3 cellular contexts compared by ENCODE assay signal in the genomic region with DNA sequence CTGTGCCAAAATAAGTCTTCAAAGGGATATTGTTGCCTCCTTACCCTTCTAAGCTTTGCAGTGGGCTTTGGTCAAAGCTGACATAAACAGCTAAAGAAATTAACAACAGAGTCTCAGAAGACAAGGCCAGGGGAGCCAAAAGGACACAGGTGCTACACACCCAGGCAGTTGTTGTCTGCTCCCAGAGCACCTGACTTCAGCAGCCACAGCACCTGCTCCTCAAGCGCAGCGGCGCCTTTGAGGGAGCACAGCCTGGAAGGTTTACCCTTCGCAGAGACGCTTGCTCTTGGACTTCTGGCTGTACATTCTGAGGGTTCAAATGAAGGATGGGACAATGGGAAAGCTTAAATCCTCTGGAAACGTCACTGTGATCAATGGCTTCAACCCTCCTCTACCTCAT.
A peak's percentile ranks its signal among the peaks of the same experiment; 100 is the strongest.
TF ChIP-seq lines count a peak whose summit lies in the region.

No MANE protein-coding gene starts in this region.

TF ChIP-seq in A549, 52 proteins besides CTCF, POLR2A, EP300 and RAD21:
- no peak for TF ChIP-seq FOXS1 (CRISPR knock-in tag; IDR thresholded peaks at IDR 0.05)
- no peak for TF ChIP-seq RCOR1 (IDR thresholded peaks at IDR 0.05; ENCODE audit: low read depth, low read length)
- no peak for TF ChIP-seq ATOH8 (CRISPR knock-in tag; IDR thresholded peaks at IDR 0.05; ENCODE audit: low read depth)
- TF ChIP-seq TFCP2L1 (CRISPR knock-in tag; IDR thresholded peaks at IDR 0.05), result no peak
- no peak for TF ChIP-seq RNF2 (IDR thresholded peaks at IDR 0.05; ENCODE audit: borderline replicate concordance, low read depth)
- TF ChIP-seq ZSCAN20 (CRISPR knock-in tag; IDR thresholded peaks at IDR 0.05), result no peak
- no peak for TF ChIP-seq HMGXB4 (CRISPR knock-in tag; IDR thresholded peaks at IDR 0.05; ENCODE audit: borderline replicate concordance)
- no peak for TF ChIP-seq JUN (IDR thresholded peaks at IDR 0.05)

TF ChIP-seq in IMR-90, 13 proteins besides CTCF, POLR2A, EP300 and RAD21:
- TF ChIP-seq MAFK (IDR thresholded peaks at IDR 0.05; ENCODE audit: low read depth, low read length) (no peak), MAZ (IDR thresholded peaks at IDR 0.05; ENCODE audit: borderline replicate concordance, low read depth, low read length) (no peak), SMC3 (IDR thresholded peaks at IDR 0.05; ENCODE audit: low read depth, low read length) (no peak), CEBPB (IDR thresholded peaks at IDR 0.05; ENCODE audit: low read depth, low read length) (no peak), CHD1 (IDR thresholded peaks at IDR 0.05; ENCODE audit: low read depth, low read length) (no peak), NFE2L2 (IDR thresholded peaks at IDR 0.05; ENCODE audit: low read depth, low read length) (no peak), BHLHE40 (IDR thresholded peaks at IDR 0.05; ENCODE audit: low read depth, low read length) (no peak), MXI1 (IDR thresholded peaks at IDR 0.05; ENCODE audit: borderline replicate concordance, low read depth, low read length) (no peak), RCOR1 (IDR thresholded peaks at IDR 0.05; ENCODE audit: insufficient replicate concordance, low read length) (no peak), RFX5 (IDR thresholded peaks at IDR 0.05; ENCODE audit: low read depth, low read length) (no peak), FOS (IDR thresholded peaks at IDR 0.05; ENCODE audit: low read depth, low read length) (no peak)
- TF ChIP-seq, protein P1, sequence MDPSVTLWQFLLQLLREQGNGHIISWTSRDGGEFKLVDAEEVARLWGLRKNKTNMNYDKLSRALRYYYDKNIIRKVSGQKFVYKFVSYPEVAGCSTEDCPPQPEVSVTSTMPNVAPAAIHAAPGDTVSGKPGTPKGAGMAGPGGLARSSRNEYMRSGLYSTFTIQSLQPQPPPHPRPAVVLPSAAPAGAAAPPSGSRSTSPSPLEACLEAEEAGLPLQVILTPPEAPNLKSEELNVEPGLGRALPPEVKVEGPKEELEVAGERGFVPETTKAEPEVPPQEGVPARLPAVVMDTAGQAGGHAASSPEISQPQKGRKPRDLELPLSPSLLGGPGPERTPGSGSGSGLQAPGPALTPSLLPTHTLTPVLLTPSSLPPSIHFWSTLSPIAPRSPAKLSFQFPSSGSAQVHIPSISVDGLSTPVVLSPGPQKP (IDR thresholded peaks at IDR 0.05; ENCODE audit: borderline replicate concordance, low read depth, low read length), result no peak
- TF ChIP-seq, protein P2, sequence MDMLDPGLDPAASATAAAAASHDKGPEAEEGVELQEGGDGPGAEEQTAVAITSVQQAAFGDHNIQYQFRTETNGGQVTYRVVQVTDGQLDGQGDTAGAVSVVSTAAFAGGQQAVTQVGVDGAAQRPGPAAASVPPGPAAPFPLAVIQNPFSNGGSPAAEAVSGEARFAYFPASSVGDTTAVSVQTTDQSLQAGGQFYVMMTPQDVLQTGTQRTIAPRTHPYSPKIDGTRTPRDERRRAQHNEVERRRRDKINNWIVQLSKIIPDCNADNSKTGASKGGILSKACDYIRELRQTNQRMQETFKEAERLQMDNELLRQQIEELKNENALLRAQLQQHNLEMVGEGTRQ (IDR thresholded peaks at IDR 0.05; ENCODE audit: low read depth, low read length), result no peak

TF ChIP-seq in HepG2, 621 proteins besides CTCF, POLR2A, EP300 and RAD21 (continues in another document):
- TF ChIP-seq, protein P3, sequence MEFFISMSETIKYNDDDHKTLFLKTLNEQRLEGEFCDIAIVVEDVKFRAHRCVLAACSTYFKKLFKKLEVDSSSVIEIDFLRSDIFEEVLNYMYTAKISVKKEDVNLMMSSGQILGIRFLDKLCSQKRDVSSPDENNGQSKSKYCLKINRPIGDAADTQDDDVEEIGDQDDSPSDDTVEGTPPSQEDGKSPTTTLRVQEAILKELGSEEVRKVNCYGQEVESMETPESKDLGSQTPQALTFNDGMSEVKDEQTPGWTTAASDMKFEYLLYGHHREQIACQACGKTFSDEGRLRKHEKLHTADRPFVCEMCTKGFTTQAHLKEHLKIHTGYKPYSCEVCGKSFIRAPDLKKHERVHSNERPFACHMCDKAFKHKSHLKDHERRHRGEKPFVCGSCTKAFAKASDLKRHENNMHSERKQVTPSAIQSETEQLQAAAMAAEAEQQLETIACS (CRISPR knock-in tag; IDR thresholded peaks at IDR 0.05), result no peak
- TF ChIP-seq ZSCAN29 (CRISPR knock-in tag; conservative IDR thresholded peaks at IDR 0.05) (peak; percentile 66; the same call in 1 of the 2 replicates), ZNF331 (CRISPR knock-in tag; IDR thresholded peaks at IDR 0.05) (0 out of 2 replicates have a peak, but pooled peaks have one; percentile 37), ZNF597 (CRISPR knock-in tag; IDR thresholded peaks at IDR 0.05) (no peak), ZNF12 (CRISPR knock-in tag; IDR thresholded peaks at IDR 0.05) (no peak), ZNF354B (CRISPR knock-in tag; IDR thresholded peaks at IDR 0.05) (no peak), MED13 (CRISPR knock-in tag; IDR thresholded peaks at IDR 0.05) (no peak), ZNF160 (CRISPR knock-in tag; IDR thresholded peaks at IDR 0.05) (peak; percentile 49; the same call in 1 of the 2 replicates), GLI4 (CRISPR knock-in tag; IDR thresholded peaks at IDR 0.05; ENCODE audit: borderline replicate concordance) (peak; percentile 70; the same call in 1 of the 2 replicates), ZFY (CRISPR knock-in tag; IDR thresholded peaks at IDR 0.05) (0 out of 2 replicates have a peak, but pooled peaks have one; percentile 13), PCBP1 (IDR thresholded peaks at IDR 0.05; ENCODE audit: borderline replicate concordance, low read depth, low read length) (no peak), BRCA1 (CRISPR knock-in tag; IDR thresholded peaks at IDR 0.05) (no peak), NR2C2 (CRISPR knock-in tag; IDR thresholded peaks at IDR 0.05; ENCODE audit: borderline replicate concordance) (0 out of 2 replicates have a peak, but pooled peaks have one; percentile 11), TP53 (CRISPR knock-in tag; conservative IDR thresholded peaks at IDR 0.05) (no peak), ZBTB38 (CRISPR knock-in tag; IDR thresholded peaks at IDR 0.05) (peak; percentile 92), KLF15 (CRISPR knock-in tag; IDR thresholded peaks at IDR 0.05; ENCODE audit: borderline replicate concordance) (no peak), FUBP1 (CRISPR knock-in tag; IDR thresholded peaks at IDR 0.05; ENCODE audit: borderline replicate concordance) (no peak), ZNF263 (CRISPR knock-in tag; IDR thresholded peaks at IDR 0.05) (peak; percentile 80), GTF3A (CRISPR knock-in tag; conservative IDR thresholded peaks at IDR 0.05) (0 out of 2 replicates have a peak, but pooled peaks have one; percentile 31), PHF8 (CRISPR knock-in tag; IDR thresholded peaks at IDR 0.05) (no peak), ZNF543 (CRISPR knock-in tag; IDR thresholded peaks at IDR 0.05) (no peak), HNRNPK (IDR thresholded peaks at IDR 0.05; ENCODE audit: low read depth, low read length, poor library complexity, severe bottlenecking) (no peak), ZNF616 (CRISPR knock-in tag; IDR thresholded peaks at IDR 0.05; ENCODE audit: low read depth) (no peak)
- TF ChIP-seq, protein P4, sequence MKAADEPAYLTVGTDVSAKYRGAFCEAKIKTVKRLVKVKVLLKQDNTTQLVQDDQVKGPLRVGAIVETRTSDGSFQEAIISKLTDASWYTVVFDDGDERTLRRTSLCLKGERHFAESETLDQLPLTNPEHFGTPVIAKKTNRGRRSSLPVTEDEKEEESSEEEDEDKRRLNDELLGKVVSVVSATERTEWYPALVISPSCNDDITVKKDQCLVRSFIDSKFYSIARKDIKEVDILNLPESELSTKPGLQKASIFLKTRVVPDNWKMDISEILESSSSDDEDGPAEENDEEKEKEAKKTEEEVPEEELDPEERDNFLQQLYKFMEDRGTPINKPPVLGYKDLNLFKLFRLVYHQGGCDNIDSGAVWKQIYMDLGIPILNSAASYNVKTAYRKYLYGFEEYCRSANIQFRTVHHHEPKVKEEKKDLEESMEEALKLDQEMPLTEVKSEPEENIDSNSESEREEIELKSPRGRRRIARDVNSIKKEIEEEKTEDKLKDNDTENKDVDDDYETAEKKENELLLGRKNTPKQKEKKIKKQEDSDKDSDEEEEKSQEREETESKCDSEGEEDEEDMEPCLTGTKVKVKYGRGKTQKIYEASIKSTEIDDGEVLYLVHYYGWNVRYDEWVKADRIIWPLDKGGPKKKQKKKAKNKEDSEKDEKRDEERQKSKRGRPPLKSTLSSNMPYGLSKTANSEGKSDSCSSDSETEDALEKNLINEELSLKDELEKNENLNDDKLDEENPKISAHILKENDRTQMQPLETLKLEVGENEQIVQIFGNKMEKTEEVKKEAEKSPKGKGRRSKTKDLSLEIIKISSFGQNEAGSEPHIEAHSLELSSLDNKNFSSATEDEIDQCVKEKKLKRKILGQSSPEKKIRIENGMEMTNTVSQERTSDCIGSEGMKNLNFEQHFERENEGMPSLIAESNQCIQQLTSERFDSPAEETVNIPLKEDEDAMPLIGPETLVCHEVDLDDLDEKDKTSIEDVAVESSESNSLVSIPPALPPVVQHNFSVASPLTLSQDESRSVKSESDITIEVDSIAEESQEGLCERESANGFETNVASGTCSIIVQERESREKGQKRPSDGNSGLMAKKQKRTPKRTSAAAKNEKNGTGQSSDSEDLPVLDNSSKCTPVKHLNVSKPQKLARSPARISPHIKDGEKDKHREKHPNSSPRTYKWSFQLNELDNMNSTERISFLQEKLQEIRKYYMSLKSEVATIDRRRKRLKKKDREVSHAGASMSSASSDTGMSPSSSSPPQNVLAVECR (CRISPR knock-in tag; IDR thresholded peaks at IDR 0.05; ENCODE audit: borderline replicate concordance), result no peak
- TF ChIP-seq, protein P5, sequence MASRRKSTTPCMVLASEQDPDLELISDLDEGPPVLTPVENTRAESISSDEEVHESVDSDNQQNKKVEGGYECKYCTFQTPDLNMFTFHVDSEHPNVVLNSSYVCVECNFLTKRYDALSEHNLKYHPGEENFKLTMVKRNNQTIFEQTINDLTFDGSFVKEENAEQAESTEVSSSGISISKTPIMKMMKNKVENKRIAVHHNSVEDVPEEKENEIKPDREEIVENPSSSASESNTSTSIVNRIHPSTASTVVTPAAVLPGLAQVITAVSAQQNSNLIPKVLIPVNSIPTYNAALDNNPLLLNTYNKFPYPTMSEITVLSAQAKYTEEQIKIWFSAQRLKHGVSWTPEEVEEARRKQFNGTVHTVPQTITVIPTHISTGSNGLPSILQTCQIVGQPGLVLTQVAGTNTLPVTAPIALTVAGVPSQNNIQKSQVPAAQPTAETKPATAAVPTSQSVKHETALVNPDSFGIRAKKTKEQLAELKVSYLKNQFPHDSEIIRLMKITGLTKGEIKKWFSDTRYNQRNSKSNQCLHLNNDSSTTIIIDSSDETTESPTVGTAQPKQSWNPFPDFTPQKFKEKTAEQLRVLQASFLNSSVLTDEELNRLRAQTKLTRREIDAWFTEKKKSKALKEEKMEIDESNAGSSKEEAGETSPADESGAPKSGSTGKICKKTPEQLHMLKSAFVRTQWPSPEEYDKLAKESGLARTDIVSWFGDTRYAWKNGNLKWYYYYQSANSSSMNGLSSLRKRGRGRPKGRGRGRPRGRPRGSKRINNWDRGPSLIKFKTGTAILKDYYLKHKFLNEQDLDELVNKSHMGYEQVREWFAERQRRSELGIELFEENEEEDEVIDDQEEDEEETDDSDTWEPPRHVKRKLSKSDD (CRISPR knock-in tag; IDR thresholded peaks at IDR 0.05; ENCODE audit: low read depth), result 0 out of 2 replicates have a peak, but pooled peaks have one; percentile 21
- TF ChIP-seq, protein P6, sequence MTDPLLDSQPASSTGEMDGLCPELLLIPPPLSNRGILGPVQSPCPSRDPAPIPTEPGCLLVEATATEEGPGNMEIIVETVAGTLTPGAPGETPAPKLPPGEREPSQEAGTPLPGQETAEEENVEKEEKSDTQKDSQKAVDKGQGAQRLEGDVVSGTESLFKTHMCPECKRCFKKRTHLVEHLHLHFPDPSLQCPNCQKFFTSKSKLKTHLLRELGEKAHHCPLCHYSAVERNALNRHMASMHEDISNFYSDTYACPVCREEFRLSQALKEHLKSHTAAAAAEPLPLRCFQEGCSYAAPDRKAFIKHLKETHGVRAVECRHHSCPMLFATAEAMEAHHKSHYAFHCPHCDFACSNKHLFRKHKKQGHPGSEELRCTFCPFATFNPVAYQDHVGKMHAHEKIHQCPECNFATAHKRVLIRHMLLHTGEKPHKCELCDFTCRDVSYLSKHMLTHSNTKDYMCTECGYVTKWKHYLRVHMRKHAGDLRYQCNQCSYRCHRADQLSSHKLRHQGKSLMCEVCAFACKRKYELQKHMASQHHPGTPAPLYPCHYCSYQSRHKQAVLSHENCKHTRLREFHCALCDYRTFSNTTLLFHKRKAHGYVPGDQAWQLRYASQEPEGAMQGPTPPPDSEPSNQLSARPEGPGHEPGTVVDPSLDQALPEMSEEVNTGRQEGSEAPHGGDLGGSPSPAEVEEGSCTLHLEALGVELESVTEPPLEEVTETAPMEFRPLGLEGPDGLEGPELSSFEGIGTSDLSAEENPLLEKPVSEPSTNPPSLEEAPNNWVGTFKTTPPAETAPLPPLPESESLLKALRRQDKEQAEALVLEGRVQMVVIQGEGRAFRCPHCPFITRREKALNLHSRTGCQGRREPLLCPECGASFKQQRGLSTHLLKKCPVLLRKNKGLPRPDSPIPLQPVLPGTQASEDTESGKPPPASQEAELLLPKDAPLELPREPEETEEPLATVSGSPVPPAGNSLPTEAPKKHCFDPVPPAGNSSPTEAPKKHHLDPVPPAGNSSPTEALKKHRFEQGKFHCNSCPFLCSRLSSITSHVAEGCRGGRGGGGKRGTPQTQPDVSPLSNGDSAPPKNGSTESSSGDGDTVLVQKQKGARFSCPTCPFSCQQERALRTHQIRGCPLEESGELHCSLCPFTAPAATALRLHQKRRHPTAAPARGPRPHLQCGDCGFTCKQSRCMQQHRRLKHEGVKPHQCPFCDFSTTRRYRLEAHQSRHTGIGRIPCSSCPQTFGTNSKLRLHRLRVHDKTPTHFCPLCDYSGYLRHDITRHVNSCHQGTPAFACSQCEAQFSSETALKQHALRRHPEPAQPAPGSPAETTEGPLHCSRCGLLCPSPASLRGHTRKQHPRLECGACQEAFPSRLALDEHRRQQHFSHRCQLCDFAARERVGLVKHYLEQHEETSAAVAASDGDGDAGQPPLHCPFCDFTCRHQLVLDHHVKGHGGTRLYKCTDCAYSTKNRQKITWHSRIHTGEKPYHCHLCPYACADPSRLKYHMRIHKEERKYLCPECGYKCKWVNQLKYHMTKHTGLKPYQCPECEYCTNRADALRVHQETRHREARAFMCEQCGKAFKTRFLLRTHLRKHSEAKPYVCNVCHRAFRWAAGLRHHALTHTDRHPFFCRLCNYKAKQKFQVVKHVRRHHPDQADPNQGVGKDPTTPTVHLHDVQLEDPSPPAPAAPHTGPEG (CRISPR knock-in tag; IDR thresholded peaks at IDR 0.05), result no peak
